25 cellular contexts compared by ENCODE assay signal in genomic region chr11:76337469-76337868, GRCh38. TPM values are rescaled to one million over a fixed set of nuclear protein-coding genes. Genes with fewer than 3 reads are reported as not detected.
DNase-seq lines count a peak whose midpoint lies in the region; ATAC-seq, FAIRE-seq and TF ChIP-seq lines count a peak whose summit lies in the region.
"Had no signal": no experiment of that assay in that cellular context is flagged by ENCODE, and none has a peak within 500 bp of the region (broad histone marks: within the 10 kb centered on the region; RNA-seq: fewer than 3 reads in every experiment).

No MANE protein-coding gene starts in this region.

- H3K27ac Mint-ChIP-seq in astrocyte (ENCODE audit: unreplicated experiment), result no peak overlapping the region
- H3K27ac Mint-ChIP-seq: GM23338, H9 had no signal

- H3K4me1 ChIP-seq in left ventricle myocardium inferior (peaks cover 27% of the 10 kb centered on the region), astrocyte (ENCODE audit: insufficient read depth, low read length) (no peaks in the 10 kb centered on the region)

- H3K4me1 Mint-ChIP-seq in astrocyte (ENCODE audit: low read depth, unreplicated experiment), result no peaks in the 10 kb centered on the region
- H3K4me1 Mint-ChIP-seq: GM23338, H9 had no signal

- H3K9me3 ChIP-seq in left ventricle myocardium inferior (replicated peaks) (peaks cover 13% of the 10 kb centered on the region), astrocyte (ENCODE audit: insufficient read depth, low read depth, low read length) (peaks cover 12% of the 10 kb centered on the region)

- no peak overlapping the region for H2AFZ ChIP-seq in astrocyte (ENCODE audit: low read depth, low read length)
- H2AFZ ChIP-seq: GM23338 had no signal

- peaks cover 3% of the 10 kb centered on the region for H3K27me3 Mint-ChIP-seq in astrocyte (ENCODE audit: low read depth, unreplicated experiment)

- no peak overlapping the region for H3K4me2 ChIP-seq in astrocyte (ENCODE audit: low read length)
- H3K4me2 ChIP-seq: BLaER1, GM23338 had no signal

- H3K27ac ChIP-seq in left ventricle myocardium inferior (replicated peaks) (peak overlapping the region; percentile 81), astrocyte (ENCODE audit: low read depth, low read length) (no peak overlapping the region)
- H3K27ac ChIP-seq: BLaER1, SK-N-MC had no signal

- H3K9ac ChIP-seq in astrocyte (ENCODE audit: low read length), result no peak overlapping the region
- H3K9ac ChIP-seq: BLaER1 had no signal

- FAIRE-seq in astrocyte (lab: Jason Lieb, UNC), result no peak
- FAIRE-seq: GM12891, HTR-8/SVneo had no signal

- H3K36me3 Mint-ChIP-seq in astrocyte (ENCODE audit: low read depth, unreplicated experiment), result peaks cover 10% of the 10 kb centered on the region

- H3K4me3 ChIP-seq in left ventricle myocardium inferior (no peak overlapping the region), astrocyte (ENCODE audit: insufficient read depth, low read depth, low read length) (no peak overlapping the region)
- H3K4me3 ChIP-seq in Jurkat, Clone E6-1 (ENCODE audit: low read length), result no peak overlapping the region
- H3K4me3 ChIP-seq: BLaER1, GM23338, SK-N-MC had no signal

- no peak for ATAC-seq in Right ventricle myocardium inferior
- ATAC-seq: GM23338, Panc1 had no signal

- no peaks in the 10 kb centered on the region for H3K36me3 ChIP-seq in left ventricle myocardium inferior
- no peaks in the 10 kb centered on the region for H3K36me3 ChIP-seq in astrocyte (ENCODE audit: insufficient read depth, low read length)

- H4K20me1 ChIP-seq in astrocyte (ENCODE audit: insufficient read depth, low read length), result no peaks in the 10 kb centered on the region
- H4K20me1 ChIP-seq: BLaER1 had no signal

- no peaks in the 10 kb centered on the region for H3K27me3 ChIP-seq in left ventricle myocardium inferior (ENCODE audit: low read depth)
- no peaks in the 10 kb centered on the region for H3K27me3 ChIP-seq in astrocyte (ENCODE audit: insufficient read depth, low read length)
- H3K27me3 ChIP-seq: BLaER1 had no signal

- intact Hi-C loops in left ventricle myocardium inferior (cut with micrococcal nuclease), result no loop called here
- intact Hi-C loops in Right ventricle myocardium inferior (cut with DNase I), result no loop called here

- H3K4me3 Mint-ChIP-seq in astrocyte (ENCODE audit: unreplicated experiment), result peak overlapping the region; percentile 34
- H3K4me3 Mint-ChIP-seq: GM23338, H9 had no signal

- H3K9me3 Mint-ChIP-seq in astrocyte (ENCODE audit: unreplicated experiment), result peaks cover 20% of the 10 kb centered on the region

- in situ Hi-C loops in GM13977 (cut with MboI; ENCODE audit: low pct_unique_long_range_greater_than_20kb, low sequenced_read_pairs, unreplicated experiment), result no loop called here

- no peak for DNase-seq in left ventricle myocardium inferior
- DNase-seq in Right ventricle myocardium inferior (ENCODE audit: missing footprints), result no peak
- peak; percentile 27 for DNase-seq in Jurkat, Clone E6-1 (ENCODE audit: low read depth, low spot score)
- no peak for DNase-seq in astrocyte (ENCODE audit: low read depth)
- DNase-seq in NK-92 (lab: John Stamatoyannopoulos, UW; ENCODE audit: unreplicated experiment), result no peak
- DNase-seq in GM13977 (ENCODE audit: low spot score), result no peak
- no peak for DNase-seq in NCI-H524 treated with DMSO at 0.1 percent for 48 hours (lab: John Stamatoyannopoulos, UW)
- DNase-seq: 8988T, Calu3, DMS79 treated with DMSO at 0.1 percent for 48 hours, GF-D8, H9, NCI-H1048, NCI-H1417, NCI-H1694, NCI-H2029 treated with DMSO at 0.1 percent for 48 hours, NCI-H446 treated with DMSO at 0.1 percent for 48 hours, NCI-H69, SIG-M5 had no signal

- no peaks in the 10 kb centered on the region for H3K79me2 ChIP-seq in astrocyte (ENCODE audit: insufficient read depth, low read length)

- no peak for TF ChIP-seq CTCF in left ventricle myocardium inferior (IDR thresholded peaks at IDR 0.05; ENCODE audit: borderline replicate concordance)
- no peak for TF ChIP-seq CTCF in astrocyte (IDR thresholded peaks at IDR 0.05; ENCODE audit: insufficient read depth, low read depth, low read length)
- no peak for TF ChIP-seq CTCF in GM13977 (IDR thresholded peaks at IDR 0.05; ENCODE audit: extremely low read depth, insufficient read depth, missing control alignments)

RNA-seq across cellular contexts. Expression of gene THAP12, which starts 43.5 kb away (rescaled TPM):
- total RNA-seq in left ventricle myocardium inferior, result 20.5 TPM
- 19.4 TPM for total RNA-seq in Right ventricle myocardium inferior
- polyA plus RNA-seq in Jurkat, Clone E6-1 (2012; ENCODE audit: insufficient read depth, insufficient read length), result 36.3 TPM
- total RNA-seq in astrocyte, result 30.3 and 31.3 TPM in 2 replicates

RNA-seq across cellular contexts. Expression of gene GVQW3, which starts 43.7 kb away (rescaled TPM):
- total RNA-seq in left ventricle myocardium inferior, result 1.8 TPM
- total RNA-seq in Right ventricle myocardium inferior, result 1.9 TPM
- polyA plus RNA-seq in Jurkat, Clone E6-1 (2012; ENCODE audit: insufficient read depth, insufficient read length), result 5.7 TPM
- 2.0 TPM in 2 replicates for total RNA-seq in astrocyte
